In the genomic region with DNA sequence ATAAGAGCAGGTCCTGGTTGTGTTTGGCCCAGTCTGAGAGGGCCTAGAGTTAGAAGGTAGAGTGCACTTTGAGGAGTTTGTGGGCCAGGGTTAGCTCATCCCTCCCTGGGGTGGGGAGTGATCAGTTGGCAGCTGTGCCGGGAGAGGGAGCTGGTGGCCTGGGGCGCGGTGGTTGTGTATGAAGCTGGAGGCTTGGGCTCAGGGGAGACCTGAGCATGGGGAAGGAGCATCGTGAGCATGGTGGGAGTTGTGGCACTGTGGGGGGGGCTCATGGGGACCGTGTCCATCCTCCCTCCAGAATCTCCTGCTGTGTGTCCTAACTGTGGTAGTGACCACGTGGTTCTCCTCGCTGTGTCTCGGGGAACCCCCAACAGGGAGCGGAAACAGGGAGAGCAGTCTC, we compare ENCODE assay signal across 1 cellular context.
TF ChIP-seq lines count a peak whose summit lies in the region.

No MANE protein-coding gene starts in this region.

TF ChIP-seq in HEK293T, 16 proteins besides CTCF, POLR2A, EP300 and RAD21 (continued from another document):
- no peak for TF ChIP-seq FOXA1 (IDR thresholded peaks at IDR 0.05)
